In the genomic region with DNA sequence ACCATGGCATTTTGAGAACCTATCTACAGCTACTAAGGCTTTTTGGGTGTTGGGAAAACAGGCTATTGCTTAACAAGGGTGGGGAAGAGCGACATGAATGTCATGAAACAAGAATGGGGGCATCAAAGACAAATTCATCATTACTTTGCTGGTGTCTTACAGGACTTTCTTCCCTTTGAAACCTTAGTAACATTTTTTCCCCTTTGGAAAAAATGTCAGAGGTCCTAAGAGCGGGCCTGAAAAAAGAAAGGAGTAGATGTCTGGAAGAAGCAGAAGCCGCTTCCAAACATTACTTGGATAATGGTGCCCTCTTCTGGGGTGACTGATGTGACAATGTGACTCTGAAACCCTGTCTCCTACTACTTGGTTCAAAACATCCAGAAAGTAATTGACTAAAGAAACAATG, we compare ENCODE assay signal across 8 cellular contexts. TPM values are rescaled to one million over a fixed set of nuclear protein-coding genes. Genes with fewer than 3 reads are reported as not detected.
DNase-seq lines count a peak whose midpoint lies in the region; ATAC-seq, FAIRE-seq and TF ChIP-seq lines count a peak whose summit lies in the region.

No MANE protein-coding gene starts in this region.

- H3K4me1 ChIP-seq in mesenchymal stem cell (ENCODE audit: control insufficient read depth, insufficient read depth, low read depth, low read length): peaks cover 4% of the 10 kb centered on the region

- H2BK15ac ChIP-seq in mesenchymal stem cell (ENCODE audit: low read depth, poor library complexity, severe bottlenecking): no peak overlapping the region

- no peaks in the 10 kb centered on the region for H3K36me3 ChIP-seq in mesenchymal stem cell (ENCODE audit: control insufficient read depth in 1 of 2, insufficient read depth in 2 of 2, low read depth in 1 of 2, low read length in 2 of 2)

- DNase-seq in activated T-cell treated with anti-CD3 and anti-CD28 coated beads, Interleukin-2, amount 50 U/mL, for 4 hours: peak; percentile 15
- DNase-seq in activated T-cell treated with anti-CD3 and anti-CD28 coated beads, Interleukin-2, amount 50 U/mL, for 24 hours: no peak
- DNase-seq in NAMALWA (ENCODE audit: low spot score): peak; percentile 72
- peak; percentile 77 for DNase-seq in SK-N-DZ (ENCODE audit: low spot score)
- DNase-seq in chondrocyte (ENCODE audit: low spot score): no peak
- DNase-seq in mesenchymal stem cell: peak; percentile 84
- DNase-seq in GM12891 (ENCODE audit: insufficient read length, low spot score): no peak

- TF ChIP-seq CTCF in chondrocyte (IDR thresholded peaks at IDR 0.05): peak; percentile 88

- FAIRE-seq in GM12891 (lab: Jason Lieb, UNC): no peak

- no peaks in the 10 kb centered on the region for H3K9me3 Mint-ChIP-seq in activated T-cell treated with anti-CD3 and anti-CD28 coated beads, Interleukin-2, amount 50 U/mL, for 4 hours
- no peaks in the 10 kb centered on the region for H3K9me3 Mint-ChIP-seq in activated T-cell treated with anti-CD3 and anti-CD28 coated beads, Interleukin-2, amount 50 U/mL, for 24 hours
- no peaks in the 10 kb centered on the region for H3K9me3 Mint-ChIP-seq in chondrocyte (ENCODE audit: low read depth)

- H3K4me1 Mint-ChIP-seq in activated T-cell treated with anti-CD3 and anti-CD28 coated beads, Interleukin-2, amount 50 U/mL, for 4 hours (ENCODE audit: low read depth): peaks cover 15% of the 10 kb centered on the region
- peaks cover 18% of the 10 kb centered on the region for H3K4me1 Mint-ChIP-seq in activated T-cell treated with anti-CD3 and anti-CD28 coated beads, Interleukin-2, amount 50 U/mL, for 24 hours (ENCODE audit: low read depth)
- peaks cover 20% of the 10 kb centered on the region for H3K4me1 Mint-ChIP-seq in chondrocyte (ENCODE audit: low read depth)

- H3K18ac ChIP-seq in mesenchymal stem cell (ENCODE audit: low read depth in 1 of 2, low read length in 2 of 2): no peak overlapping the region

- no peak overlapping the region for H3K27ac Mint-ChIP-seq in activated T-cell treated with anti-CD3 and anti-CD28 coated beads, Interleukin-2, amount 50 U/mL, for 24 hours
- H3K27ac Mint-ChIP-seq in chondrocyte (ENCODE audit: unreplicated experiment): no peak overlapping the region

- H2BK120ac ChIP-seq in mesenchymal stem cell (ENCODE audit: low read depth, low read length): no peak overlapping the region

- H3K9me3 ChIP-seq in mesenchymal stem cell (ENCODE audit: control insufficient read depth, low read length): no peaks in the 10 kb centered on the region

- no peak for ATAC-seq in activated T-cell treated with anti-CD3 and anti-CD28 coated beads, Interleukin-2, amount 50 U/mL, for 4 hours
- no peak for ATAC-seq in GM21526 (IDR thresholded peaks at IDR 0.05; ENCODE audit: low FRiP score, unreplicated experiment)

- WGBS in mesenchymal stem cell: 38% methylated on average over 3 of the region's 3 CpGs

- no peak overlapping the region for H3K4me3 Mint-ChIP-seq in activated T-cell treated with anti-CD3 and anti-CD28 coated beads, Interleukin-2, amount 50 U/mL, for 4 hours
- H3K4me3 Mint-ChIP-seq in activated T-cell treated with anti-CD3 and anti-CD28 coated beads, Interleukin-2, amount 50 U/mL, for 24 hours: no peak overlapping the region
- H3K4me3 Mint-ChIP-seq in chondrocyte (ENCODE audit: unreplicated experiment): no peak overlapping the region

- H4K8ac ChIP-seq in mesenchymal stem cell (ENCODE audit: low read length): no peak overlapping the region

- no peaks in the 10 kb centered on the region for H3K79me1 ChIP-seq in mesenchymal stem cell (replicated peaks; ENCODE audit: low read length, poor library complexity, severe bottlenecking)

- no peak overlapping the region for H3K14ac ChIP-seq in mesenchymal stem cell (ENCODE audit: low read length in 2 of 2)

- no peak overlapping the region for H4K91ac ChIP-seq in mesenchymal stem cell (ENCODE audit: low read length)

- H2AK5ac ChIP-seq in mesenchymal stem cell (ENCODE audit: low read length, severe bottlenecking): no peak overlapping the region

- no peak overlapping the region for H2BK5ac ChIP-seq in mesenchymal stem cell (ENCODE audit: low read depth, low read length, poor library complexity, severe bottlenecking)

- no peak overlapping the region for H3K4me3 ChIP-seq in mesenchymal stem cell (ENCODE audit: insufficient read depth in 1 of 2, low read depth in 1 of 2, low read length in 2 of 2)

- H3K9ac ChIP-seq in mesenchymal stem cell (ENCODE audit: low read length): peak overlapping the region; percentile 30

- no peak for TF ChIP-seq POLR2A in GM12891 (IDR thresholded peaks at IDR 0.05; ENCODE audit: low read depth, low read length)

- no peak overlapping the region for H3K27ac ChIP-seq in mesenchymal stem cell (ENCODE audit: low read length, poor library complexity, severe bottlenecking)

- H2BK12ac ChIP-seq in mesenchymal stem cell (ENCODE audit: low read length in 2 of 2): no peak overlapping the region

- peaks cover 4% of the 10 kb centered on the region for H3K36me3 Mint-ChIP-seq in activated T-cell treated with anti-CD3 and anti-CD28 coated beads, Interleukin-2, amount 50 U/mL, for 4 hours (ENCODE audit: insufficient read depth)
- H3K36me3 Mint-ChIP-seq in activated T-cell treated with anti-CD3 and anti-CD28 coated beads, Interleukin-2, amount 50 U/mL, for 24 hours (ENCODE audit: low read depth): peaks cover 18% of the 10 kb centered on the region
- no peaks in the 10 kb centered on the region for H3K36me3 Mint-ChIP-seq in chondrocyte (ENCODE audit: low read depth)

- no peak overlapping the region for H3K23ac ChIP-seq in mesenchymal stem cell (ENCODE audit: low read length in 2 of 2)

- no peak overlapping the region for H3K4me2 ChIP-seq in mesenchymal stem cell (ENCODE audit: low read length, poor library complexity, severe bottlenecking)

- H3K4ac ChIP-seq in mesenchymal stem cell (ENCODE audit: low read depth in 1 of 2, low read length in 2 of 2): no peak overlapping the region

- H3K27me3 ChIP-seq in mesenchymal stem cell (ENCODE audit: control insufficient read depth in 1 of 2, insufficient read depth in 1 of 2, low read length in 2 of 2): no peaks in the 10 kb centered on the region

- H2AFZ ChIP-seq in mesenchymal stem cell (ENCODE audit: low read depth, low read length): no peak overlapping the region

- H3K27me3 Mint-ChIP-seq in activated T-cell treated with anti-CD3 and anti-CD28 coated beads, Interleukin-2, amount 50 U/mL, for 4 hours (ENCODE audit: low read depth): no peaks in the 10 kb centered on the region
- no peaks in the 10 kb centered on the region for H3K27me3 Mint-ChIP-seq in activated T-cell treated with anti-CD3 and anti-CD28 coated beads, Interleukin-2, amount 50 U/mL, for 24 hours
- H3K27me3 Mint-ChIP-seq in chondrocyte (ENCODE audit: low read depth): no peaks in the 10 kb centered on the region

TF ChIP-seq in GM12891, 5 proteins besides CTCF, POLR2A, EP300 and RAD21:
- TF ChIP-seq POU2F2 (IDR thresholded peaks at IDR 0.05; ENCODE audit: low read depth, low read length): no peak
- TF ChIP-seq PAX5 (IDR thresholded peaks at IDR 0.05; ENCODE audit: insufficient read depth, low read length, severe bottlenecking): no peak
- no peak for TF ChIP-seq SPI1 (IDR thresholded peaks at IDR 0.05; ENCODE audit: low read depth, low read length)
- TF ChIP-seq TAF1 (IDR thresholded peaks at IDR 0.05; ENCODE audit: low read depth, low read length): no peak
- TF ChIP-seq POLR2AphosphoS5 (IDR thresholded peaks at IDR 0.05; ENCODE audit: low read depth, low read length): no peak

RNA-seq across cellular contexts. Expression of a gene that starts 3.8 kb away (rescaled TPM):
- total RNA-seq in activated T-cell treated with anti-CD3 and anti-CD28 coated beads, Interleukin-2, amount 50 U/mL, for 4 hours: 10 to 100 TPM; 42.4 to 52.8 (median 43.7) TPM
- 92.9 and 93.9 TPM in 2 replicates for polyA plus RNA-seq in SK-N-DZ (2014; cell fraction: cytosol; rRNA removed)
- 33.0 and 52.1 TPM in 2 replicates for polyA plus RNA-seq in SK-N-DZ (2014; cell fraction: nucleus; rRNA removed)
- total RNA-seq in chondrocyte: 34.7 to 37.9 TPM (median 35.9 TPM) in 3 replicates
- polyA plus RNA-seq in mesenchymal stem cell (2013, experiment 1 of 2): 32.5 TPM
- 32.6 TPM for polyA plus RNA-seq in mesenchymal stem cell (2013, experiment 2 of 2)
- 39.6 TPM for polyA plus RNA-seq in GM12891 (2012; ENCODE audit: low read depth, missing spikeins)

RNA-seq across cellular contexts. Expression of a gene that starts 58.6 kb away (rescaled TPM):
- total RNA-seq in activated T-cell treated with anti-CD3 and anti-CD28 coated beads, Interleukin-2, amount 50 U/mL, for 4 hours: 100 to 1,000 TPM; 443 to 481 (median 460) TPM
- polyA plus RNA-seq in SK-N-DZ (2014; cell fraction: cytosol; rRNA removed): 108 and 112 TPM in 2 replicates
- polyA plus RNA-seq in SK-N-DZ (2014; cell fraction: nucleus; rRNA removed): 62.8 and 68.6 TPM in 2 replicates
- total RNA-seq in chondrocyte: 52.9 to 58.5 TPM (median 55.8 TPM) in 3 replicates
- polyA plus RNA-seq in mesenchymal stem cell (2013, experiment 1 of 2): 56.6 TPM
- polyA plus RNA-seq in mesenchymal stem cell (2013, experiment 2 of 2): 56.2 TPM
- 49.6 TPM for polyA plus RNA-seq in GM12891 (2012; ENCODE audit: low read depth, missing spikeins)

Comparison
In these comparisons a context has a peak if more than half of its experiments do, and no peak if none do; other contexts are left out.
1. DNase-seq: peak in activated T-cell treated with anti-CD3 and anti-CD28 coated beads, Interleukin-2, amount 50 U/mL, for 4 hours (single experiment), NAMALWA (single experiment), SK-N-DZ (single experiment) and mesenchymal stem cell (single experiment); none in activated T-cell treated with anti-CD3 and anti-CD28 coated beads, Interleukin-2, amount 50 U/mL, for 24 hours (single experiment), chondrocyte (single experiment) and GM12891 (single experiment).